In genomic region chr6:5231289-5231688, GRCh38 we compare ENCODE assay signal across 16 cellular contexts.
"Had no signal": no experiment of that assay in that cellular context is flagged by ENCODE, and none has a peak within 500 bp of the region (broad histone marks: within the 10 kb centered on the region; RNA-seq: fewer than 3 reads in every experiment).

No MANE protein-coding gene starts in this region.

- H3K4me3 Mint-ChIP-seq: naive thymus-derived CD4-positive, alpha-beta T cell; T-helper 17 cell had no signal

- H3K27ac Mint-ChIP-seq: naive thymus-derived CD4-positive, alpha-beta T cell; T-helper 17 cell had no signal

- ATAC-seq: activated CD4-positive, CD25-positive, alpha-beta regulatory T cell treated with anti-CD3 and anti-CD28 coated beads, Interleukin-2, amount 50 U/mL, for 24 hours; lower lobe of right lung; T-helper 17 cell had no signal

- H3K9me3 Mint-ChIP-seq: naive thymus-derived CD4-positive, alpha-beta T cell had no signal

- H3K27me3 Mint-ChIP-seq: naive thymus-derived CD4-positive, alpha-beta T cell; T-helper 17 cell had no signal

- DNase-seq: activated CD4-positive, alpha-beta T cell treated with anti-CD3 and anti-CD28 coated beads, Interleukin-2, amount 50 U/mL, for 48 hours; activated CD8-positive, alpha-beta memory T cell treated with anti-CD3 and anti-CD28 coated beads, Interleukin-2, amount 50 U/mL, for 4 hours; central memory CD4-positive, alpha-beta T cell; effector memory CD4-positive, alpha-beta T cell; hippocampal formation; lower lobe of right lung; naive thymus-derived CD4-positive, alpha-beta T cell; posterior cingulate gyrus; T-helper 17 cell; thyroid gland; uterus had no signal

- H3K27ac ChIP-seq: coronary artery, lower lobe of right lung, neutrophil, right atrium auricular region, skin epidermis, thyroid gland, uterus had no signal
